9 cellular contexts compared by ENCODE assay signal in the genomic region with DNA sequence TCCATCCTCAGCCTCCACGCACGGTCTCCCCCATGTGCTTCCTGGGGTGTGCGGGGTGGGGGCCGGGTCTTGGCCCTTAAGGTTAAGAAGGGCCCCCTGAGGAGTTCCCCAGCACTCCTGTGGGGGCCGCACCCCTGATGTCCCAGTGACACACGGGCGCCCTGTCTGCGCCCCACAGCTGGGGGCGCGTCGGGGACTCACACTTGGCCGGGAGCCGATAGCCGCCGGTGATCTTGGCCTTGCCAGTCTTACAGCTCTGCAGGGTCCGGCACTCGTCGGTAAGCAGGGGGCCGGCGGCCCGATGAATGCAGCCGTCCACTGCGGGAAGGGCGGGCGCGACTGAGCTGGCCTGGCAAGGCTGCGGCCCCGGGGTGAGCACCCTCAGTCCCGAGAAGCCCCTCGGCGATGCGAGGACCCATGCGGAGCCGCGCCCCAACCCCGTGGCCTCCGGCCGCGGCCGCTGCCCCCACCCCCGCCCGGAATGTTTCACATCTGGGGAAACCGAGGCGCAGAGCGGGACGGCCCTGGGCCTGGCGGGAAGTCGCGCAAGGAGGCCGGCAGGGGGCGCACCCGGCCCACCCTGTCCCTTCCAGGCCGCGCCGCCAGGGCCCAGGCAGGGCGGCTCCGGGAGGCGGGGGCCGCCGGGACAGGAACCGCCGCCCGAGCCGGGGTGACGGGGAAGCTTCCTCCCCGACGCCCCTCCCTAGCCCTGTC. TPM values are rescaled to one million over a fixed set of nuclear protein-coding genes. Genes with fewer than 3 reads are reported as not detected.
DNase-seq lines count a peak whose midpoint lies in the region; ATAC-seq and TF ChIP-seq lines count a peak whose summit lies in the region.
"Had no signal": no experiment of that assay in that cellular context is flagged by ENCODE, and none has a peak within 500 bp of the region (broad histone marks: within the 10 kb centered on the region; RNA-seq: fewer than 3 reads in every experiment).

No MANE protein-coding gene starts in this region.

- peak in 1 of 2 donors; percentile 73 for TF ChIP-seq RAD21 in liver (IDR thresholded peaks at IDR 0.05)

- H3K36me3 Mint-ChIP-seq in Caco-2 (ENCODE audit: insufficient read depth, unreplicated experiment), result peaks cover 59% of the 10 kb centered on the region

- H3K27me3 ChIP-seq in liver (ENCODE audit: control insufficient read depth in 4 of 4, insufficient read depth in 4 of 4, low read length in 3 of 4), result no peaks in the 10 kb centered on the region
- H3K27me3 ChIP-seq in Caco-2 (replicated peaks; ENCODE audit: control insufficient read depth, insufficient read depth, low read length), result no peaks in the 10 kb centered on the region

- no peaks in the 10 kb centered on the region for H3K9me3 ChIP-seq in liver (ENCODE audit: control insufficient read depth in 4 of 4, low read length in 3 of 4)
- no peaks in the 10 kb centered on the region for H3K9me3 ChIP-seq in Caco-2

- H3K4me3 Mint-ChIP-seq in Caco-2 (ENCODE audit: unreplicated experiment), result no peak overlapping the region

- H3K4me1 ChIP-seq in liver (ENCODE audit: control insufficient read depth in 4 of 4, insufficient read depth in 4 of 4, low read length in 3 of 4) (peaks cover 2 to 34% (median 5%) of the 10 kb centered on the region in 4 donors), Caco-2 (no peaks in the 10 kb centered on the region)

- TF ChIP-seq CTCF in liver (IDR thresholded peaks at IDR 0.05; ENCODE audit: low read depth, low read length, missing input control) (peak; percentile 83), Caco-2 (IDR thresholded peaks at IDR 0.05; ENCODE audit: insufficient read depth in 1 of 2, low read depth in 1 of 2, low read length in 1 of 2, severe bottlenecking in 1 of 2, unreplicated experiment in 1 of 2) (no peak)

- H3K27ac ChIP-seq in liver (ENCODE audit: low read depth in 1 of 2, low read length in 2 of 2), result no peak overlapping the region
- H3K27ac ChIP-seq: KMS-11 had no signal

- CTCF ChIA-PET in Caco-2 (lab: Charles Lee), result no interaction called here

- H3K9me3 Mint-ChIP-seq in Caco-2 (ENCODE audit: unreplicated experiment), result no peaks in the 10 kb centered on the region

- peak; percentile 57 for ATAC-seq in HG02852 (IDR thresholded peaks at IDR 0.05; ENCODE audit: unreplicated experiment)
- no peak for ATAC-seq in GM19395 (IDR thresholded peaks at IDR 0.05; ENCODE audit: unreplicated experiment)

- intact Hi-C loops in Caco-2 (cut with micrococcal nuclease; ENCODE audit: unreplicated experiment), result no loop called here

- no TSS peak for BruUV-seq in Caco-2 (replicated peaks; lab: Mats Ljungman, UMichigan)

- H3K27ac Mint-ChIP-seq in Caco-2 (ENCODE audit: unreplicated experiment), result no peak overlapping the region

- H3K9ac ChIP-seq in liver (ENCODE audit: low read depth in 1 of 2, low read length in 2 of 2), result no peak overlapping the region
- H3K9ac ChIP-seq: KMS-11 had no signal

- no peaks in the 10 kb centered on the region for H3K27me3 Mint-ChIP-seq in Caco-2 (ENCODE audit: insufficient read depth, unreplicated experiment)

- H3K4me1 Mint-ChIP-seq in Caco-2 (ENCODE audit: low read depth, unreplicated experiment), result no peaks in the 10 kb centered on the region

- H3K36me3 ChIP-seq in liver (ENCODE audit: control insufficient read depth in 4 of 4, insufficient read depth in 3 of 4, low read depth in 1 of 4, low read length in 3 of 4) (peaks cover 2 to 28% (median 9%) of the 10 kb centered on the region in 4 donors), Caco-2 (ENCODE audit: control insufficient read depth, insufficient read depth, low read length) (peaks cover 4% of the 10 kb centered on the region; the same call in 1 of the 2 replicates)

- DNase-seq in COLO829 (ENCODE audit: low spot score) (peak; percentile 56), dermis blood vessel endothelial cell (peak; percentile 83), Caco-2 (no peak)
- DNase-seq in activated CD4-positive, alpha-beta T cell treated with anti-CD3 and anti-CD28 coated beads, Interleukin-2, amount 50 U/mL, for 48 hours, result peak; percentile 74 to 78
- DNase-seq in stimulated activated CD4-positive, alpha-beta T cell treated with anti-CD3 and anti-CD28 coated beads, TNF-alpha, amount 100 ng/mL, for 1 hour (ENCODE audit: low read depth in 3 of 3, low spot score in 1 of 3), result peak; percentile 24 to 63 (median 51)

- H3K4me3 ChIP-seq in liver (ENCODE audit: low read depth in 1 of 3, low read length in 3 of 3) (peak overlapping the region in 1 of 3 donors; percentile 30), Caco-2 (ENCODE audit: low read depth, low read length) (no peak overlapping the region)

- POLR2A ChIA-PET in Caco-2 (lab: Charles Lee), result no interaction called here

- 16% methylated on average over 67 of the region's 67 CpGs for WGBS in liver

TF ChIP-seq in liver, 16 proteins besides CTCF, POLR2A, EP300 and RAD21:
- TF ChIP-seq REST (IDR thresholded peaks at IDR 0.05) (no peak), TAF1 (conservative IDR thresholded peaks at IDR 0.05) (no peak), FOXA2 (IDR thresholded peaks at IDR 0.05) (no peak), JUND (IDR thresholded peaks at IDR 0.05) (no peak), HNF4A (conservative IDR thresholded peaks at IDR 0.05) (no peak), ATF3 (IDR thresholded peaks at IDR 0.05) (no peak), SP1 (IDR thresholded peaks at IDR 0.05) (no peak)

RNA-seq across cellular contexts. Expression of gene OTUB1, which starts 13.9 kb away (rescaled TPM):
- total RNA-seq in dermis blood vessel endothelial cell, result 52.3 and 57.7 TPM in 2 replicates
- total RNA-seq in liver, result 10 to 100 TPM; 18.8 to 21.9 TPM
- polyA plus RNA-seq in liver, result 10 to 100 TPM; 35.1 to 44.6 TPM
- total RNA-seq in Caco-2 (2022), result 140 and 152 TPM in 2 replicates

RNA-seq across cellular contexts. Expression of gene COX8A, which starts 25.8 kb away (rescaled TPM):
- total RNA-seq in dermis blood vessel endothelial cell (287 and 330 TPM in 2 replicates), liver (100 to 1,000 TPM; 250 to 368 TPM), Caco-2 (2022) (376 and 448 TPM in 2 replicates)
- polyA plus RNA-seq in liver, result 100 to 1,000 TPM; 359 to 586 TPM

RNA-seq across cellular contexts. Expression of gene FLRT1, which starts 35.5 kb away (rescaled TPM):
- total RNA-seq in dermis blood vessel endothelial cell (not detected in 2 replicates), liver (under 1 TPM in 1 of 2 donors, not detected in 1; 0.05 TPM), Caco-2 (2022) (0.14 and 0.39 TPM in 2 replicates)
- polyA plus RNA-seq in liver, result under 1 TPM; 0.02 to 0.32 TPM

Comparison
In these comparisons a context has a peak if more than half of its experiments do, and no peak if none do; other contexts are left out.
1. DNase-seq: peak in COLO829 (single experiment), activated CD4-positive, alpha-beta T cell treated with anti-CD3 and anti-CD28 coated beads, Interleukin-2, amount 50 U/mL, for 48 hours (2 of 2), dermis blood vessel endothelial cell (single experiment) and stimulated activated CD4-positive, alpha-beta T cell treated with anti-CD3 and anti-CD28 coated beads, TNF-alpha, amount 100 ng/mL, for 1 hour (3 of 3); none in Caco-2 (0 of 2).